Comparison of ENCODE assay signal across 11 cellular contexts in the genomic region with DNA sequence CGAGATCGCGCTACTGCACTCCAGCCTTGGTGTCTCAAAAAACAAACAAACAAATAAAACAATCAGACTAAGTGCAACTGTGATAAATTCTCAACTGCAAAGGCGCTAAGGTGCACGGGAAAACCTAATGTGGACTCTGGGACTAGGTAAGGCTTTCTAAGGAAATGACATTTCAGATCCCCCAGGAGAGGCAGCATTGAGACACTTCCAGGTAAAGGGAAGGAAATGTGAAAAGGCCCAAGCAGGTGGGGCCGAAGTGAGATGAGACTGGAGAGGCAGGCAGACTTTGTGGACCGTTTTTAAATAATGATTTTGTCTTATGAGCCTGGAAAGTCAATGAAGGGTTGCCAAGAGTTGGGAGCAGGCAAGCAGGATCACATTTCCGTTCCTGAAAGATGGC. TPM values are rescaled to one million over a fixed set of nuclear protein-coding genes. Genes with fewer than 3 reads are reported as not detected.
DNase-seq lines count a peak whose midpoint lies in the region; ATAC-seq and TF ChIP-seq lines count a peak whose summit lies in the region.
"Had no signal": no experiment of that assay in that cellular context is flagged by ENCODE, and none has a peak within 500 bp of the region (broad histone marks: within the 10 kb centered on the region; RNA-seq: fewer than 3 reads in every experiment).

No MANE protein-coding gene starts in this region.

- DNase-seq in NCI-H146 (lab: John Stamatoyannopoulos, UW): peak; percentile 5
- no peak for DNase-seq in NCI-H146 treated with DMSO at 0.1 percent for 48 hours (lab: John Stamatoyannopoulos, UW; ENCODE audit: unreplicated experiment)
- DNase-seq in H7: peak; percentile 45
- DNase-seq in WTC11 (ENCODE audit: low spot score): peak; percentile 33
- peak; percentile 68 for DNase-seq in mesendoderm
- DNase-seq in activated CD8-positive, alpha-beta memory T cell treated with anti-CD3 and anti-CD28 coated beads, Interleukin-2, amount 50 U/mL, for 48 hours: no peak
- DNase-seq in amygdala (lab: John Stamatoyannopoulos, UW): no peak
- DNase-seq in HuH-7.5 (ENCODE audit: low spot score): no peak
- DNase-seq: NCI-H774; stimulated activated CD4-positive, alpha-beta T cell treated with anti-CD3 and anti-CD28 coated beads, Interleukin-4, amount 100 ng/mL, for 24 hours; substantia nigra had no signal

- H3K9ac ChIP-seq in mesendoderm (ENCODE audit: low read length): no peak overlapping the region

- no peak overlapping the region for H2BK5ac ChIP-seq in mesendoderm (ENCODE audit: low read length)

- H3K4me3 ChIP-seq in H7 (ENCODE audit: insufficient read depth, low read depth, low read length): no peak overlapping the region
- H3K4me3 ChIP-seq in mesendoderm (ENCODE audit: low read length): no peak overlapping the region

- H3K79me2 ChIP-seq in mesendoderm (ENCODE audit: control insufficient read depth, insufficient read depth, low read length): no peaks in the 10 kb centered on the region

- H3K4me1 Mint-ChIP-seq in WTC11: peaks cover 11% of the 10 kb centered on the region; the same call in 1 of the 2 replicates

- no peak overlapping the region for H3K4me2 ChIP-seq in mesendoderm (ENCODE audit: low read length)

- H3K18ac ChIP-seq in mesendoderm (ENCODE audit: low read length): no peak overlapping the region

- H3K4me3 Mint-ChIP-seq in WTC11: 0 out of 2 replicates have a peak overlapping the region, but pooled peaks have one; percentile 0

- no peak overlapping the region for H3K23ac ChIP-seq in mesendoderm (ENCODE audit: low read length)

- H3K27ac Mint-ChIP-seq in WTC11: 0 out of 2 replicates have a peak overlapping the region, but pooled peaks have one; percentile 2

- H3K27me3 Mint-ChIP-seq in WTC11 (ENCODE audit: low read depth): peaks cover 31% of the 10 kb centered on the region

- H4K5ac ChIP-seq in mesendoderm (ENCODE audit: low read length): no peak overlapping the region

- H3K27me3 ChIP-seq in H7 (ENCODE audit: control insufficient read depth, insufficient read depth, low read length) (peaks cover 19% of the 10 kb centered on the region), mesendoderm (ENCODE audit: insufficient read depth, low read length, poor library complexity) (no peaks in the 10 kb centered on the region)

- H3K4me1 ChIP-seq in mesendoderm (ENCODE audit: control insufficient read depth, low read depth, low read length): no peaks in the 10 kb centered on the region

- peak; percentile 35 for ATAC-seq in WTC11

- no peak overlapping the region for H3K4ac ChIP-seq in mesendoderm (ENCODE audit: low read depth, low read length)

- POLR2A ChIA-PET in WTC11 (lab: Charles Lee): no interaction called here

- H3K36me3 ChIP-seq in H7 (replicated peaks; ENCODE audit: control insufficient read depth, insufficient read depth, low read length): no peaks in the 10 kb centered on the region
- H3K36me3 ChIP-seq in mesendoderm (ENCODE audit: control insufficient read depth, insufficient read depth, low read length): no peaks in the 10 kb centered on the region

- H3K9me3 Mint-ChIP-seq in WTC11: no peaks in the 10 kb centered on the region

- no peak overlapping the region for H2BK120ac ChIP-seq in mesendoderm (ENCODE audit: low read depth, low read length)

- no peak overlapping the region for H2BK15ac ChIP-seq in mesendoderm (replicated peaks; ENCODE audit: low read depth)

- H3K79me1 ChIP-seq in mesendoderm (ENCODE audit: low read length): no peaks in the 10 kb centered on the region

- CTCF ChIA-PET in WTC11 (lab: Charles Lee): interaction anchor here (0.6 to 2.9 kb wide), 9 partner anchors 12 to 275 kb away, joined by 3 to 30 read pairs (median 7); no protein-coding TSS in a partner anchor

- no peak for TF ChIP-seq CTCF in WTC11 (IDR thresholded peaks at IDR 0.05)

- H3K36me3 Mint-ChIP-seq in WTC11: no peaks in the 10 kb centered on the region

- H3K27ac ChIP-seq in mesendoderm (ENCODE audit: low read depth, low read length): no peak overlapping the region

- H2AK5ac ChIP-seq in mesendoderm (ENCODE audit: low read length): no peak overlapping the region

- no CpG with 5 or more reads among the region's 8 CpGs for WGBS in mesendoderm (ENCODE audit: extremely low coverage, insufficient coverage, low lambda C conversion rate)

- no peak overlapping the region for H4K8ac ChIP-seq in mesendoderm (ENCODE audit: low read depth, low read length)

- peak overlapping the region; percentile 25 for H3K56ac ChIP-seq in mesendoderm (ENCODE audit: low read length)

TF ChIP-seq in WTC11, 78 proteins besides CTCF, POLR2A, EP300 and RAD21 (continues in another document):
- TF ChIP-seq RORB (CRISPR knock-in tag; IDR thresholded peaks at IDR 0.05): no peak
- no peak for TF ChIP-seq TP53 (CRISPR knock-in tag; IDR thresholded peaks at IDR 0.05)
- no peak for TF ChIP-seq CBFB (CRISPR knock-in tag; IDR thresholded peaks at IDR 0.05; ENCODE audit: low read depth)
- TF ChIP-seq, protein P1, sequence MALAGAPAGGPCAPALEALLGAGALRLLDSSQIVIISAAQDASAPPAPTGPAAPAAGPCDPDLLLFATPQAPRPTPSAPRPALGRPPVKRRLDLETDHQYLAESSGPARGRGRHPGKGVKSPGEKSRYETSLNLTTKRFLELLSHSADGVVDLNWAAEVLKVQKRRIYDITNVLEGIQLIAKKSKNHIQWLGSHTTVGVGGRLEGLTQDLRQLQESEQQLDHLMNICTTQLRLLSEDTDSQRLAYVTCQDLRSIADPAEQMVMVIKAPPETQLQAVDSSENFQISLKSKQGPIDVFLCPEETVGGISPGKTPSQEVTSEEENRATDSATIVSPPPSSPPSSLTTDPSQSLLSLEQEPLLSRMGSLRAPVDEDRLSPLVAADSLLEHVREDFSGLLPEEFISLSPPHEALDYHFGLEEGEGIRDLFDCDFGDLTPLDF (CRISPR knock-in tag; IDR thresholded peaks at IDR 0.05): no peak
- TF ChIP-seq CREB1 (CRISPR knock-in tag; IDR thresholded peaks at IDR 0.05): no peak
- TF ChIP-seq TEAD1 (CRISPR knock-in tag; IDR thresholded peaks at IDR 0.05): no peak
- TF ChIP-seq GTF2I (CRISPR knock-in tag; conservative IDR thresholded peaks at IDR 0.05): no peak
- TF ChIP-seq, protein P2, sequence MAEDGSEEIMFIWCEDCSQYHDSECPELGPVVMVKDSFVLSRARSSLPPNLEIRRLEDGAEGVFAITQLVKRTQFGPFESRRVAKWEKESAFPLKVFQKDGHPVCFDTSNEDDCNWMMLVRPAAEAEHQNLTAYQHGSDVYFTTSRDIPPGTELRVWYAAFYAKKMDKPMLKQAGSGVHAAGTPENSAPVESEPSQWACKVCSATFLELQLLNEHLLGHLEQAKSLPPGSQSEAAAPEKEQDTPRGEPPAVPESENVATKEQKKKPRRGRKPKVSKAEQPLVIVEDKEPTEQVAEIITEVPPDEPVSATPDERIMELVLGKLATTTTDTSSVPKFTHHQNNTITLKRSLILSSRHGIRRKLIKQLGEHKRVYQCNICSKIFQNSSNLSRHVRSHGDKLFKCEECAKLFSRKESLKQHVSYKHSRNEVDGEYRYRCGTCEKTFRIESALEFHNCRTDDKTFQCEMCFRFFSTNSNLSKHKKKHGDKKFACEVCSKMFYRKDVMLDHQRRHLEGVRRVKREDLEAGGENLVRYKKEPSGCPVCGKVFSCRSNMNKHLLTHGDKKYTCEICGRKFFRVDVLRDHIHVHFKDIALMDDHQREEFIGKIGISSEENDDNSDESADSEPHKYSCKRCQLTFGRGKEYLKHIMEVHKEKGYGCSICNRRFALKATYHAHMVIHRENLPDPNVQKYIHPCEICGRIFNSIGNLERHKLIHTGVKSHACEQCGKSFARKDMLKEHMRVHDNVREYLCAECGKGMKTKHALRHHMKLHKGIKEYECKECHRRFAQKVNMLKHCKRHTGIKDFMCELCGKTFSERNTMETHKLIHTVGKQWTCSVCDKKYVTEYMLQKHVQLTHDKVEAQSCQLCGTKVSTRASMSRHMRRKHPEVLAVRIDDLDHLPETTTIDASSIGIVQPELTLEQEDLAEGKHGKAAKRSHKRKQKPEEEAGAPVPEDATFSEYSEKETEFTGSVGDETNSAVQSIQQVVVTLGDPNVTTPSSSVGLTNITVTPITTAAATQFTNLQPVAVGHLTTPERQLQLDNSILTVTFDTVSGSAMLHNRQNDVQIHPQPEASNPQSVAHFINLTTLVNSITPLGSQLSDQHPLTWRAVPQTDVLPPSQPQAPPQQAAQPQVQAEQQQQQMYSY (CRISPR knock-in tag; IDR thresholded peaks at IDR 0.05): no peak
- TF ChIP-seq, protein P3, sequence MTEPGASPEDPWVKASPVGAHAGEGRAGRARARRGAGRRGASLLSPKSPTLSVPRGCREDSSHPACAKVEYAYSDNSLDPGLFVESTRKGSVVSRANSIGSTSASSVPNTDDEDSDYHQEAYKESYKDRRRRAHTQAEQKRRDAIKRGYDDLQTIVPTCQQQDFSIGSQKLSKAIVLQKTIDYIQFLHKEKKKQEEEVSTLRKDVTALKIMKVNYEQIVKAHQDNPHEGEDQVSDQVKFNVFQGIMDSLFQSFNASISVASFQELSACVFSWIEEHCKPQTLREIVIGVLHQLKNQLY (CRISPR knock-in tag; IDR thresholded peaks at IDR 0.05): no peak

RNA-seq across cellular contexts. Expression of a gene that starts 1.9 kb away (rescaled TPM):
- total RNA-seq in H7 (2014; rRNA removed; shearing (Covaris generic)): 0.52 and 0.81 TPM in 2 replicates
- 0.34 to 0.94 TPM (median 0.44 TPM) in 3 replicates for total RNA-seq in WTC11 (2021)
- polyA plus RNA-seq in mesendoderm (2013, experiment 1 of 2): 0.45 TPM
- 0.90 TPM for polyA plus RNA-seq in mesendoderm (2013, experiment 2 of 2)

Comparison
In these comparisons a context has a peak if more than half of its experiments do, and no peak if none do; other contexts are left out.
1. DNase-seq: peak in NCI-H146 (single experiment), H7 (single experiment), WTC11 (single experiment) and mesendoderm (single experiment); none in NCI-H146 treated with DMSO at 0.1 percent for 48 hours (single experiment), activated CD8-positive, alpha-beta memory T cell treated with anti-CD3 and anti-CD28 coated beads, Interleukin-2, amount 50 U/mL, for 48 hours (single experiment), amygdala (0 of 56) and HuH-7.5 (single experiment).